8 cellular contexts compared by ENCODE assay signal in genomic region chr1:29202584-29203340, GRCh38. TPM values are rescaled to one million over a fixed set of nuclear protein-coding genes. Genes with fewer than 3 reads are reported as not detected.
DNase-seq lines count a peak whose midpoint lies in the region; ATAC-seq and TF ChIP-seq lines count a peak whose summit lies in the region.

No MANE protein-coding gene starts in this region.

- POLR2A ChIA-PET in PC-3 (lab: Charles Lee; ENCODE audit: unreplicated experiment), result interaction anchor here (0.6 to 1.1 kb wide), 2 partner anchors 21 to 167 kb away, joined by 3 to 12 read pairs; partner anchors contain the start of gene SRSF4

- H3F3A ChIP-seq in PC-3 (ENCODE audit: low read length, unreplicated experiment), result no peaks in the 10 kb centered on the region

- H3K79me2 ChIP-seq in KMS-11 (ENCODE audit: insufficient read depth, low read depth) (no peaks in the 10 kb centered on the region), PC-3 (ENCODE audit: low read length) (no peaks in the 10 kb centered on the region)

- H3K4me2 ChIP-seq in KMS-11, result peak overlapping the region; percentile 10; the same call in 1 of the 2 replicates
- peak overlapping the region; percentile 75 for H3K4me2 ChIP-seq in PC-3 (ENCODE audit: low read length)

- no peak overlapping the region for H2AFZ ChIP-seq in KMS-11 (ENCODE audit: low read depth)
- H2AFZ ChIP-seq in PC-3 (ENCODE audit: low read length), result peak overlapping the region; percentile 25; the same call in 1 of the 2 replicates

- H3K27me3 ChIP-seq in KMS-11 (ENCODE audit: insufficient read depth, low read depth) (no peaks in the 10 kb centered on the region), PC-3 (ENCODE audit: low read length) (no peaks in the 10 kb centered on the region)

- ATAC-seq in GM19395 (IDR thresholded peaks at IDR 0.05; ENCODE audit: unreplicated experiment), result peak; percentile 77
- ATAC-seq in PC-3, result peak; percentile 96
- ATAC-seq in esophagus mucosa, result peak; percentile 96

- intact Hi-C loops in PC-3 (cut with micrococcal nuclease), result loop anchor here (1.0 to 5.0 kb wide), 4 partner anchors 20 to 415 kb away; no protein-coding TSS in a partner anchor

- H3K36me3 ChIP-seq in KMS-11 (ENCODE audit: insufficient read depth) (no peaks in the 10 kb centered on the region), PC-3 (ENCODE audit: low read depth, low read length) (peaks cover 18% of the 10 kb centered on the region)

- peaks cover 17% of the 10 kb centered on the region for H3K4me1 ChIP-seq in KMS-11 (ENCODE audit: low read depth, poor library complexity, severe bottlenecking)
- H3K4me1 ChIP-seq in PC-3 (ENCODE audit: insufficient read depth, low read length), result peaks cover 17% of the 10 kb centered on the region

- H3K9ac ChIP-seq in KMS-11 (no peak overlapping the region), PC-3 (ENCODE audit: low read length) (0 out of 2 replicates have a peak overlapping the region, but pooled peaks have one; percentile 7)

- H3K9me3 ChIP-seq in PC-3 (ENCODE audit: low read length), result no peaks in the 10 kb centered on the region

- BruUV-seq in PC-3 (replicated peaks; lab: Mats Ljungman, UMichigan), result no TSS peak

- CTCF ChIA-PET in PC-3 (lab: Charles Lee), result interaction anchor here (0.7 to 2.0 kb wide), 5 partner anchors 21 to 321 kb away, joined by 3 to 14 read pairs (median 5); partner anchors contain the start of gene SRSF4

- TF ChIP-seq CTCF in KMS-11 (conservative IDR thresholded peaks at IDR 0.05; ENCODE audit: low read depth, low read length), result peak; percentile 96
- peak; percentile 96 for TF ChIP-seq CTCF in PC-3 (conservative IDR thresholded peaks at IDR 0.05; ENCODE audit: low read depth, low read length)

- H4K20me1 ChIP-seq in KMS-11 (ENCODE audit: insufficient read depth), result no peaks in the 10 kb centered on the region
- no peaks in the 10 kb centered on the region for H4K20me1 ChIP-seq in PC-3 (ENCODE audit: low read length)

- DNase-seq in AG08396 (ENCODE audit: low spot score) (peak; percentile 89), PC-3 (peak; percentile 99), activated T-cell treated with anti-CD3 and anti-CD28 coated beads for 48 hours (ENCODE audit: low read depth) (peak; percentile 84), myocyte (ENCODE audit: low read depth) (peak; percentile 99)
- peak; percentile 99 for DNase-seq in stimulated activated CD8-positive, alpha-beta memory T cell treated with anti-CD3 and anti-CD28 coated beads, Interleukin-4, amount 100 ng/mL, for 48 hours

- H3K4me3 ChIP-seq in KMS-11 (IDR thresholded peaks at IDR 0.05; ENCODE audit: insufficient read depth, low read depth, low read length) (no peak overlapping the region), PC-3 (ENCODE audit: low read length) (peak overlapping the region; percentile 36; the same call in 1 of the 2 replicates)

- H3K27ac ChIP-seq in KMS-11, result peak overlapping the region; percentile 13; the same call in 1 of the 2 replicates
- H3K27ac ChIP-seq in PC-3 (ENCODE audit: low read length), result peak overlapping the region; percentile 42

- no peaks in the 10 kb centered on the region for H3K9me2 ChIP-seq in PC-3 (replicated peaks; ENCODE audit: low read length)

RNA-seq across cellular contexts. Expression of gene SRSF4, which starts 21.1 kb away (rescaled TPM):
- 62.0 and 78.2 TPM in 2 replicates for total RNA-seq in PC-3 (2014; rRNA removed)
- total RNA-seq in esophagus mucosa, result 47.6 TPM
- 56.7 and 62.4 TPM in 2 replicates for total RNA-seq in myocyte
- 59.6 TPM for polyA plus RNA-seq in myocyte (2012)

RNA-seq across cellular contexts. Expression of gene MECR, which starts 28.0 kb away (rescaled TPM):
- total RNA-seq in PC-3 (2014; rRNA removed), result 25.3 and 30.5 TPM in 2 replicates
- total RNA-seq in esophagus mucosa, result 21.0 TPM
- 26.8 and 29.7 TPM in 2 replicates for total RNA-seq in myocyte
- polyA plus RNA-seq in myocyte (2012), result 43.0 TPM

RNA-seq across cellular contexts. Expression of gene PTPRU, which starts 33.6 kb away (rescaled TPM):
- total RNA-seq in PC-3 (2014; rRNA removed), result 25.7 and 31.4 TPM in 2 replicates
- 6.2 TPM for total RNA-seq in esophagus mucosa
- total RNA-seq in myocyte, result 21.5 and 25.8 TPM in 2 replicates
- 21.4 TPM for polyA plus RNA-seq in myocyte (2012)
